10 cellular contexts compared by ENCODE assay signal in genomic region chr18:55251186-55251995, GRCh38.
DNase-seq lines count a peak whose midpoint lies in the region; ATAC-seq and TF ChIP-seq lines count a peak whose summit lies in the region.
"Had no signal": no experiment of that assay in that cellular context is flagged by ENCODE, and none has a peak within 500 bp of the region (broad histone marks: within the 10 kb centered on the region; RNA-seq: fewer than 3 reads in every experiment).

No MANE protein-coding gene starts in this region.

- peak overlapping the region; percentile 83 for H3K4me2 ChIP-seq in GM23248 (ENCODE audit: unreplicated experiment)

- peaks cover 27% of the 10 kb centered on the region for H3K36me3 Mint-ChIP-seq in WTC11
- peaks cover 86% of the 10 kb centered on the region for H3K36me3 Mint-ChIP-seq in stimulated activated memory B cell treated with anti-CD40 and anti-IgM and Interleukin-4, amounts not matched to agents 10 μg/mL and 1 μg/mL and 100 μg/mL, for 72 hours

- no peaks in the 10 kb centered on the region for H4K20me1 ChIP-seq in GM23248 (ENCODE audit: insufficient read depth)

- H3K9me3 Mint-ChIP-seq in WTC11 = no peaks in the 10 kb centered on the region
- H3K9me3 Mint-ChIP-seq in stimulated activated memory B cell treated with anti-CD40 and anti-IgM and Interleukin-4, amounts not matched to agents 10 μg/mL and 1 μg/mL and 100 μg/mL, for 72 hours = no peaks in the 10 kb centered on the region

- H3K79me2 ChIP-seq in GM23248 (ENCODE audit: insufficient read depth) = peaks cover 14% of the 10 kb centered on the region; the same call in 1 of the 2 replicates

- H3K4me3 Mint-ChIP-seq in WTC11 = peak overlapping the region; percentile 15
- peak overlapping the region; percentile 40 for H3K4me3 Mint-ChIP-seq in stimulated activated memory B cell treated with anti-CD40 and anti-IgM and Interleukin-4, amounts not matched to agents 10 μg/mL and 1 μg/mL and 100 μg/mL, for 72 hours

- H3K4me3 ChIP-seq in GM23248 = peak overlapping the region; percentile 64
- H3K4me3 ChIP-seq in right cardiac atrium (ENCODE audit: low read length) = no peak overlapping the region
- H3K4me3 ChIP-seq: MG63 had no signal

- POLR2A ChIA-PET in WTC11 (lab: Charles Lee) = no interaction called here

- peak; percentile 95 for ATAC-seq in WTC11
- peak; percentile 38 to 57 for ATAC-seq in right cardiac atrium
- no peak for ATAC-seq in stimulated activated memory B cell treated with anti-CD40 and anti-IgM and Interleukin-4, amounts not matched to agents 10 μg/mL and 1 μg/mL and 100 μg/mL, for 72 hours
- ATAC-seq: stimulated activated naive CD8-positive, alpha-beta T cell treated with anti-CD3 and anti-CD28 coated beads, Interleukin-15, Interleukin-2, amounts not matched to agents 100 U/mL and 50 U/mL, for 24 hours had no signal

- no peaks in the 10 kb centered on the region for H3K27me3 Mint-ChIP-seq in WTC11 (ENCODE audit: low read depth)
- no peaks in the 10 kb centered on the region for H3K27me3 Mint-ChIP-seq in stimulated activated memory B cell treated with anti-CD40 and anti-IgM and Interleukin-4, amounts not matched to agents 10 μg/mL and 1 μg/mL and 100 μg/mL, for 72 hours

- H2AFZ ChIP-seq in GM23248 = peak overlapping the region; percentile 57

- H3K27ac ChIP-seq in GM23248 = peak overlapping the region; percentile 67
- H3K27ac ChIP-seq in right cardiac atrium (ENCODE audit: low read length) = peak overlapping the region; percentile 39

- H3K9me2 ChIP-seq in GM23248 (ENCODE audit: insufficient read depth) = no peaks in the 10 kb centered on the region

- in situ Hi-C loops in GM23248 (cut with MboI) = no loop called here

- H3K4me1 Mint-ChIP-seq in WTC11 = peaks cover 29% of the 10 kb centered on the region
- H3K4me1 Mint-ChIP-seq in stimulated activated memory B cell treated with anti-CD40 and anti-IgM and Interleukin-4, amounts not matched to agents 10 μg/mL and 1 μg/mL and 100 μg/mL, for 72 hours = peaks cover 76% of the 10 kb centered on the region

- peak; percentile 77 for DNase-seq in GM23248
- DNase-seq in WTC11 (ENCODE audit: low spot score) = peak; percentile 19
- no peak for DNase-seq in right cardiac atrium
- DNase-seq in midbrain (lab: John Stamatoyannopoulos, UW) = no peak
- no peak for DNase-seq in kidney glomerular epithelial cell (lab: John Stamatoyannopoulos, UW)
- no peak for DNase-seq in AG08395 (ENCODE audit: low spot score)
- DNase-seq in GM10266 (ENCODE audit: extremely low spot score) = no peak
- DNase-seq: MG63; stimulated activated naive CD8-positive, alpha-beta T cell treated with anti-CD3 and anti-CD28 coated beads, Interleukin-15, Interleukin-2, amounts not matched to agents 100 U/mL and 50 U/mL, for 24 hours had no signal

- CTCF ChIA-PET in WTC11 (lab: Charles Lee) = interaction anchor here (0.5 to 2.6 kb wide), 6 partner anchors 17 to 530 kb away, joined by 3 to 17 read pairs (median 4); no protein-coding TSS in a partner anchor

- 1 to 3% methylated on average over 13 of the region's 13 CpGs for WGBS in GM23248 (ENCODE audit: low coverage in 1 of 2, low lambda C conversion rate in 2 of 2, missing lambda C conversion rate in 2 of 2), 2 experiments
- WGBS in right cardiac atrium = 42% methylated on average over 13 of the region's 13 CpGs

- peaks cover 27% of the 10 kb centered on the region for H3K36me3 ChIP-seq in GM23248 (ENCODE audit: low read depth)

- intact Hi-C loops in right cardiac atrium (cut with DNase I) = no loop called here

- H3K9ac ChIP-seq in GM23248 = peak overlapping the region; percentile 60

- H3K9me3 ChIP-seq in GM23248 (ENCODE audit: low read depth) (no peaks in the 10 kb centered on the region), right cardiac atrium (ENCODE audit: control insufficient read depth, low read length) (no peaks in the 10 kb centered on the region)
- H3K9me3 ChIP-seq: MG63 had no signal

- peaks cover 52% of the 10 kb centered on the region for H3F3A ChIP-seq in GM23248 (ENCODE audit: insufficient read depth)

- TF ChIP-seq CTCF in WTC11 (IDR thresholded peaks at IDR 0.05) = no peak
- no peak for TF ChIP-seq CTCF in GM10266 (IDR thresholded peaks at IDR 0.05; ENCODE audit: control insufficient read depth, insufficient read depth, low read depth, missing control alignments)

- H3K4me1 ChIP-seq in GM23248 (ENCODE audit: insufficient read depth) (peaks cover 53% of the 10 kb centered on the region), right cardiac atrium (ENCODE audit: control insufficient read depth, insufficient read depth, low read length) (peaks cover 2% of the 10 kb centered on the region)

- H3K27ac Mint-ChIP-seq in WTC11 = peak overlapping the region; percentile 90
- H3K27ac Mint-ChIP-seq in stimulated activated memory B cell treated with anti-CD40 and anti-IgM and Interleukin-4, amounts not matched to agents 10 μg/mL and 1 μg/mL and 100 μg/mL, for 72 hours = peak overlapping the region; percentile 81

- no peaks in the 10 kb centered on the region for H3K27me3 ChIP-seq in GM23248 (replicated peaks; ENCODE audit: insufficient read depth)
- H3K27me3 ChIP-seq in right cardiac atrium (ENCODE audit: control insufficient read depth, insufficient read depth) = no peaks in the 10 kb centered on the region
- H3K27me3 ChIP-seq: MG63 had no signal

TF ChIP-seq in WTC11, 78 proteins besides CTCF, POLR2A, EP300 and RAD21 (continues in another document):
- TF ChIP-seq JAZF1 (CRISPR knock-in tag; IDR thresholded peaks at IDR 0.05) = no peak
- no peak for TF ChIP-seq SMAD3 (CRISPR knock-in tag; IDR thresholded peaks at IDR 0.05; ENCODE audit: borderline replicate concordance)
- no peak for TF ChIP-seq SOX15 (CRISPR knock-in tag; IDR thresholded peaks at IDR 0.05)
- no peak for TF ChIP-seq ZNF532 (CRISPR knock-in tag; IDR thresholded peaks at IDR 0.05; ENCODE audit: borderline replicate concordance)
- TF ChIP-seq FOXP1 (CRISPR knock-in tag; IDR thresholded peaks at IDR 0.05; ENCODE audit: borderline replicate concordance) = no peak
- TF ChIP-seq NFATC4 (CRISPR knock-in tag; IDR thresholded peaks at IDR 0.05) = no peak
- TF ChIP-seq KAT7 (CRISPR knock-in tag; IDR thresholded peaks at IDR 0.05; ENCODE audit: borderline replicate concordance) = no peak
- no peak for TF ChIP-seq IRF1 (CRISPR knock-in tag; IDR thresholded peaks at IDR 0.05)

Comparison
In these comparisons a context has a peak if more than half of its experiments do, and no peak if none do; other contexts are left out.
1. DNase-seq: peak in GM23248 (single experiment) and WTC11 (single experiment); none in right cardiac atrium (0 of 3), midbrain (single experiment), kidney glomerular epithelial cell (single experiment), AG08395 (single experiment) and GM10266 (single experiment).